Comparison of ENCODE assay signal across 1 cellular context in the genomic region with DNA sequence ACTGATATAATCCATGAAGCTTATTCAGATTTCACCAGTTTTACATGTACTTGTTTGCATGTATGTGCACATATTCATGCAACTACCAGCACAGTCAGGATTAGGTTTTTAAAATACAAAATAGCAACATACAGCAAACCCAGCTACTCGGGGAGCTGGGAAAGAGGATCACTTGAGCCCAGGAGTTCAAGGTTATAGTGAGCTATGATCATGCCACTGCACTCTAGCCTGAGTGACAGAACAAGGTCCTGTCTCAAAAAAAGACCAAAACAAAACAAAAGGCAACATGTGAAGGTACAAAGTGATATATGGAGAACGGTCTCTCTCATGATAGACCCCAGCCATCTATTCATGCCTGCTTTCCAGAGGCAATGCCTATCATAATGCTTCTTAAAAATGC.
DNase-seq lines count a peak whose midpoint lies in the region; ATAC-seq, FAIRE-seq and TF ChIP-seq lines count a peak whose summit lies in the region.
"Not testable (repeated sequence)": the region's sequence is repeated elsewhere in the genome, so short reads cannot be mapped to it uniquely, and the experiment has no call there.

No MANE protein-coding gene starts in this region.

- not testable (repeated sequence) for TF ChIP-seq CTCF in HepG2 (CRISPR knock-in tag; IDR thresholded peaks at IDR 0.05)

- 35% methylated on average over 2 of the region's 2 CpGs for WGBS in HepG2 (ENCODE audit: low lambda C conversion rate)

- not testable (repeated sequence) for BruUV-seq in HepG2 (replicated peaks; lab: Mats Ljungman, UMichigan)

- H3K9me3 ChIP-seq in HepG2 (ENCODE audit: low read length), result not testable (repeated sequence)

- TF ChIP-seq POLR2A in HepG2 (IDR thresholded peaks at IDR 0.05; ENCODE audit: insufficient read depth in 1 of 2, low read depth in 2 of 2, low read length in 2 of 2), result not testable (repeated sequence)

- FAIRE-seq in HepG2 (lab: Jason Lieb, UNC), result not testable (repeated sequence)

- not testable (repeated sequence) for H3K36me3 ChIP-seq in HepG2 (replicated peaks in 1 of 2; ENCODE audit: control insufficient read depth in 1 of 2, insufficient read depth in 2 of 2, low read length in 2 of 2)

- not testable (repeated sequence) for H3K9ac ChIP-seq in HepG2 (ENCODE audit: insufficient read depth, low read depth, low read length)

- not testable (repeated sequence) for ATAC-seq in HepG2

- TF ChIP-seq EP300 in HepG2 (IDR thresholded peaks at IDR 0.05; ENCODE audit: low read depth in 2 of 2, low read length in 2 of 2); HepG2 (CRISPR knock-in tag; IDR thresholded peaks at IDR 0.05; ENCODE audit: borderline replicate concordance): not testable (repeated sequence)

- H2AFZ ChIP-seq in HepG2 (ENCODE audit: low read length), result not testable (repeated sequence)

- not testable (repeated sequence) for H3K27me3 ChIP-seq in HepG2 (ENCODE audit: control insufficient read depth in 1 of 2, insufficient read depth in 2 of 2, low read length in 2 of 2)

- CTCF ChIA-PET in HepG2 (lab: Yijun Ruan, JAX; ENCODE audit: low intra/inter-chr PET ratio, low total read pairs), result not testable (repeated sequence)

- in situ Hi-C loops in HepG2 (cut with HindIII; ENCODE audit: extremely low pct_ligation_motif_present, low pct_unique_long_range_greater_than_20kb), result not testable (repeated sequence)

- POLR2A ChIA-PET in HepG2 (lab: Yijun Ruan, JAX), result interaction anchor here (1.7 kb wide), 1 partner anchor 11 kb away, joined by 11 read pairs; no protein-coding TSS in a partner anchor

- peak overlapping the region; percentile 15; the same call in 1 of the 2 replicates for H3K4me2 ChIP-seq in HepG2 (ENCODE audit: low read depth, low read length)

- DNase-seq in HepG2 (ENCODE audit: low spot score), result not testable (repeated sequence)

- H3K4me3 ChIP-seq in HepG2 (replicated peaks in 1 of 3; ENCODE audit: insufficient read depth in 1 of 3, low read depth in 2 of 3, low read length in 3 of 3), result not testable (repeated sequence)

- H4K20me1 ChIP-seq in HepG2 (ENCODE audit: insufficient read depth, low read length), result not testable (repeated sequence)

- H3K4me1 ChIP-seq in HepG2 (ENCODE audit: insufficient read depth, low read length), result not testable (repeated sequence)

- H3K79me2 ChIP-seq in HepG2 (ENCODE audit: insufficient read depth, low read length), result not testable (repeated sequence)

- H3K27ac ChIP-seq in HepG2 (ENCODE audit: extremely low read length, insufficient read depth, low read length), result not testable (repeated sequence)

- not testable (repeated sequence) for TF ChIP-seq RAD21 in HepG2 (CRISPR knock-in tag; IDR thresholded peaks at IDR 0.05)

- intact Hi-C loops in HepG2 (cut with micrococcal nuclease; ENCODE audit: unreplicated experiment), result not testable (repeated sequence)

TF ChIP-seq in HepG2, 621 proteins besides CTCF, POLR2A, EP300 and RAD21:
- TF ChIP-seq SOX13 (IDR thresholded peaks at IDR 0.05), result not testable (repeated sequence)
- TF ChIP-seq SOX13 (CRISPR knock-in tag; conservative IDR thresholded peaks at IDR 0.05 in 1 of 2, IDR thresholded peaks at IDR 0.05 in 1 of 2) (peak in 1 of 2 experiments; percentile 12; a peak in 1 of 4 replicates), HNF4A (CRISPR knock-in tag; IDR thresholded peaks at IDR 0.05) (peak; percentile 64), FOXK2 (IDR thresholded peaks at IDR 0.05) (0 out of 2 replicates have a peak, but pooled peaks have one; percentile 21), SAP130 (CRISPR knock-in tag; IDR thresholded peaks at IDR 0.05; ENCODE audit: low read depth) (peak; percentile 22; the same call in 1 of the 2 replicates), RARA (CRISPR knock-in tag; IDR thresholded peaks at IDR 0.05) (peak; percentile 57)
- TF ChIP-seq, protein P1, sequence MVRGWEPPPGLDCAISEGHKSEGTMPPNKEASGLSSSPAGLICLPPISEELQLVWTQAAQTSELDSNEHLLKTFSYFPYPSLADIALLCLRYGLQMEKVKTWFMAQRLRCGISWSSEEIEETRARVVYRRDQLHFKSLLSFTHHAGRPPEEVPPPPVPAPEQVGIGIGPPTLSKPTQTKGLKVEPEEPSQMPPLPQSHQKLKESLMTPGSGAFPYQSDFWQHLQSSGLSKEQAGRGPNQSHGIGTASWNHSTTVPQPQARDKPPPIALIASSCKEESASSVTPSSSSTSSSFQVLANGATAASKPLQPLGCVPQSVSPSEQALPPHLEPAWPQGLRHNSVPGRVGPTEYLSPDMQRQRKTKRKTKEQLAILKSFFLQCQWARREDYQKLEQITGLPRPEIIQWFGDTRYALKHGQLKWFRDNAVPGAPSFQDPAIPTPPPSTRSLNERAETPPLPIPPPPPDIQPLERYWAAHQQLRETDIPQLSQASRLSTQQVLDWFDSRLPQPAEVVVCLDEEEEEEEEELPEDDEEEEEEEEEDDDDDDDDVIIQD (CRISPR knock-in tag; IDR thresholded peaks at IDR 0.05; ENCODE audit: low read depth), result peak; percentile 37; the same call in 1 of the 2 replicates
TF ChIP-seq in HepG2: peak in this region for 6; not testable (repeated sequence) for 615.
